33 cellular contexts compared by ENCODE assay signal in genomic region chr16:77931058-77931457, GRCh38.
"Had no signal": no experiment of that assay in that cellular context is flagged by ENCODE, and none has a peak within 500 bp of the region (broad histone marks: within the 10 kb centered on the region; RNA-seq: fewer than 3 reads in every experiment).

No MANE protein-coding gene starts in this region.

- ATAC-seq: activated naive CD4-positive, alpha-beta T cell treated with anti-CD3 and anti-CD28 coated beads, Interleukin-2, amount 50 U/mL, for 72 hours; activated naive CD8-positive, alpha-beta T cell treated with anti-CD3 and anti-CD28 coated beads, Interleukin-2, amount 50 U/mL, for 24 hours; activated T-cell treated with anti-CD3 and anti-CD28 coated beads, Interleukin-2, amount 50 U/mL, for 4 hours; activated T-cell treated with anti-CD3 and anti-CD28 coated beads, Interleukin-2, amount 50 U/mL, for 72 hours; activated T-helper 17 cell treated with anti-CD3 and anti-CD28 coated beads, Interleukin-2, amount 50 U/mL, for 72 hours; body of pancreas had no signal

- H3K36me3 ChIP-seq: adrenal gland, ascending aorta, brain microvascular endothelial cell, breast epithelium, cardiac muscle cell had no signal

- H3K9me3 ChIP-seq: adrenal gland, ascending aorta, body of pancreas, breast epithelium had no signal

- H3K4me1 ChIP-seq: adrenal gland, body of pancreas, breast epithelium had no signal

- H3K27ac ChIP-seq: adrenal gland, ascending aorta, body of pancreas, brain microvascular endothelial cell, breast epithelium, cardiac muscle cell had no signal

- H3K27me3 ChIP-seq: adrenal gland, ascending aorta, body of pancreas, brain microvascular endothelial cell, breast epithelium, cardiac muscle cell had no signal

- DNase-seq: activated effector memory CD4-positive, alpha-beta T cell treated with anti-CD3 and anti-CD28 coated beads, Interleukin-2, amount 50 U/mL, for 16 hours; activated effector memory CD4-positive, alpha-beta T cell treated with Interleukin-2 at 50 U/mL for 16 hours; activated gamma-delta T cell; activated gamma-delta T cell treated with Interleukin-2 at 50 U/mL for 16 hours; activated naive CD4-positive, alpha-beta T cell; activated naive CD4-positive, alpha-beta T cell treated with anti-CD3 and anti-CD28 coated beads for 36 hours; activated naive CD4-positive, alpha-beta T cell treated with anti-CD3 and anti-CD28 coated beads, Interleukin-2, amount 10 ng/mL, durations not matched to agents 7 days and 5 days; activated naive CD4-positive, alpha-beta T cell treated with anti-CD3 and anti-CD28 coated beads, Interleukin-2, amount 50 U/mL, for 16 hours; activated naive CD4-positive, alpha-beta T cell treated with Interleukin-2 at 50 U/mL for 16 hours; activated naive CD8-positive, alpha-beta T cell treated with anti-CD3 and anti-CD28 coated beads for 36 hours; activated naive CD8-positive, alpha-beta T cell treated with anti-CD3 and anti-CD28 coated beads, Interleukin-2, amount 10 ng/mL, durations not matched to agents 7 days and 5 days; activated naive CD8-positive, alpha-beta T cell treated with anti-CD3 and anti-CD28 coated beads, Interleukin-2, amount 50 U/mL, for 24 hours; activated T-cell treated with anti-CD3 and anti-CD28 coated beads, Interleukin-2, amount 50 U/mL, for 1 hour; activated T-cell treated with anti-CD3 and anti-CD28 coated beads, Interleukin-2, amount 50 U/mL, for 24 hours; activated T-cell treated with anti-CD3 and anti-CD28 coated beads, Interleukin-2, amount 50 U/mL, for 4 hours; activated T-cell treated with anti-CD3 and anti-CD28 coated beads, Interleukin-2, amount 50 U/mL, for 48 hours; activated T-cell treated with anti-CD3 and anti-CD28 coated beads, Interleukin-2, amount 50 U/mL, for 72 hours; adrenal gland; amniotic stem cell; amygdala; anterior cingulate cortex; aorta; body of pancreas; brain microvascular endothelial cell; central memory CD4-positive, alpha-beta T cell; cerebellar nuclear complex had no signal

- FAIRE-seq: astrocyte, bronchial epithelial cell had no signal

- H3K4me3 ChIP-seq: adrenal gland, ascending aorta, body of pancreas, breast epithelium, cardiac muscle cell had no signal
